ENCODE assay signal across 8 cellular contexts in genomic region chr14:105474478-105475268, GRCh38. TPM values are rescaled to one million over a fixed set of nuclear protein-coding genes. Genes with fewer than 3 reads are reported as not detected.
DNase-seq lines count a peak whose midpoint lies in the region; ATAC-seq and TF ChIP-seq lines count a peak whose summit lies in the region.

CRIP2 (plus strand) TSS chr14:105474821; CDS start chr14:105474863, 42 bp downstream.

- peak within 1 kb of the TSS; percentile 94 to 99 (median 98) for H3K4me3 ChIP-seq in esophagus muscularis mucosa
- H3K4me3 ChIP-seq in aorta (ENCODE audit: low read length in 2 of 2), result peak within 1 kb of the TSS; percentile 79 to 84

- peaks cover 3 to 31% (median 28%) of the 10 kb centered on the region in 4 donors for H3K36me3 ChIP-seq in esophagus muscularis mucosa
- H3K36me3 ChIP-seq in aorta (ENCODE audit: control insufficient read depth in 1 of 2, insufficient read depth in 2 of 2, low read length in 1 of 2), result no peaks in the 10 kb centered on the region

- H3K4me1 Mint-ChIP-seq in activated B cell treated with CpG ODN at 0.5 μM for 24 hours, result peaks cover 37% of the 10 kb centered on the region

- TF ChIP-seq EP300 in Ishikawa (IDR thresholded peaks at IDR 0.05; ENCODE audit: borderline replicate concordance) (no peak), esophagus muscularis mucosa (IDR thresholded peaks at IDR 0.05) (no peak)

- POLR2A ChIA-PET in activated B cell treated with CpG ODN at 0.5 μM for 24 hours (lab: Charles Lee), result interaction anchor here (0.9 kb wide), 1 partner anchor 15 kb away, joined by 3 read pairs; no protein-coding TSS in a partner anchor

- H3K27ac ChIP-seq in esophagus muscularis mucosa (replicated peaks in 1 of 4) (peak within 1 kb of the TSS; percentile 92 to 99 (median 94)), aorta (ENCODE audit: low read depth in 1 of 2, low read length in 2 of 2) (peak within 1 kb of the TSS; percentile 77 to 78)

- H3K27me3 Mint-ChIP-seq in activated B cell treated with CpG ODN at 0.5 μM for 24 hours, result peaks cover 3% of the 10 kb centered on the region

- H3K27ac Mint-ChIP-seq in activated B cell treated with CpG ODN at 0.5 μM for 24 hours, result no peak within 1 kb of the TSS

- intact Hi-C loops in activated B cell treated with CpG ODN at 0.5 μM for 24 hours (cut with micrococcal nuclease) (loop anchor here (5.0 kb wide), 1 partner anchor 57 kb away; the partner anchor contains the start of gene MTA1), esophagus muscularis mucosa (cut with DNase I) (no loop called here), aorta (cut with DNase I) (no loop called here)

- H3K9me3 Mint-ChIP-seq in activated B cell treated with CpG ODN at 0.5 μM for 24 hours, result no peaks in the 10 kb centered on the region

- CTCF ChIA-PET in activated B cell treated with CpG ODN at 0.5 μM for 24 hours (lab: Charles Lee), result no interaction called here

- no CpG with 5 or more reads among the region's 118 CpGs for WGBS in esophagus muscularis mucosa
- 1% methylated on average over 55 to 118 of the region's 118 CpGs for WGBS in aorta, 2 donors

- DNase-seq in EL, result peak; percentile 36
- peak; percentile 32 for DNase-seq in activated B cell treated with CpG ODN at 0.5 μM for 24 hours
- DNase-seq in esophagus muscularis mucosa (ENCODE audit: extremely low spot score), result no peak
- DNase-seq in myocyte (ENCODE audit: low read depth), result peak; percentile 77
- DNase-seq in aorta, result peak in 1 of 2 donors; percentile 68
- no peak for DNase-seq in SK-N-DZ (ENCODE audit: low spot score)
- no peak for DNase-seq in SW 1271 (lab: John Stamatoyannopoulos, UW)

- peaks cover 4% of the 10 kb centered on the region for H3K36me3 Mint-ChIP-seq in activated B cell treated with CpG ODN at 0.5 μM for 24 hours (ENCODE audit: low read depth)

- H3K9me3 ChIP-seq in esophagus muscularis mucosa, result no peaks in the 10 kb centered on the region
- H3K9me3 ChIP-seq in aorta (ENCODE audit: control insufficient read depth, low read length), result no peaks in the 10 kb centered on the region

- no peak for TF ChIP-seq RAD21 in Ishikawa (IDR thresholded peaks at IDR 0.05; ENCODE audit: low read depth)

- H3K4me1 ChIP-seq in esophagus muscularis mucosa, result peaks cover 68 to 94% (median 92%) of the 10 kb centered on the region in 4 donors
- no peaks in the 10 kb centered on the region for H3K4me1 ChIP-seq in aorta (ENCODE audit: control insufficient read depth in 1 of 2, insufficient read depth in 2 of 2, low read length in 2 of 2)

- ATAC-seq in activated B cell treated with CpG ODN at 0.5 μM for 24 hours (ENCODE audit: low read depth) (peak; percentile 38), aorta (ENCODE audit: low FRiP score) (peak; percentile 3)

- TF ChIP-seq CTCF in activated B cell treated with CpG ODN at 0.5 μM for 24 hours (IDR thresholded peaks at IDR 0.05) (no peak), esophagus muscularis mucosa (IDR thresholded peaks at IDR 0.05) (no peak)

- no peak for TF ChIP-seq POLR2A in esophagus muscularis mucosa (IDR thresholded peaks at IDR 0.05; ENCODE audit: low read depth)

- H3K27me3 ChIP-seq in esophagus muscularis mucosa (peaks cover 0 to 3% (median 0%) of the 10 kb centered on the region in 4 donors), aorta (ENCODE audit: control insufficient read depth in 1 of 2, insufficient read depth in 2 of 2, low read length in 1 of 2) (no peaks in the 10 kb centered on the region)

- H3K4me3 Mint-ChIP-seq in activated B cell treated with CpG ODN at 0.5 μM for 24 hours, result peak within 1 kb of the TSS; percentile 72

TF ChIP-seq in Ishikawa, 13 proteins besides CTCF, POLR2A, EP300 and RAD21:
- TF ChIP-seq MAX (IDR thresholded peaks at IDR 0.05), result no peak
- TF ChIP-seq EGR1 (IDR thresholded peaks at IDR 0.05), result peak; percentile 75
- no peak; the same call in 1 of the 2 replicates for TF ChIP-seq NFIC (IDR thresholded peaks at IDR 0.05)
- TF ChIP-seq USF1 (IDR thresholded peaks at IDR 0.05), result no peak
- TF ChIP-seq FOXM1 (IDR thresholded peaks at IDR 0.05; ENCODE audit: borderline replicate concordance, low read depth), result no peak
- no peak; the same call in 1 of the 2 replicates for TF ChIP-seq ZBTB7A (IDR thresholded peaks at IDR 0.05; ENCODE audit: low read depth)
- 0 out of 2 replicates have a peak, but pooled peaks have one; percentile 46 for TF ChIP-seq TAF1 (IDR thresholded peaks at IDR 0.05; ENCODE audit: low read depth)
- TF ChIP-seq REST (IDR thresholded peaks at IDR 0.05; ENCODE audit: low read depth), result 0 out of 2 replicates have a peak, but pooled peaks have one; percentile 7
- TF ChIP-seq TCF12 (IDR thresholded peaks at IDR 0.05; ENCODE audit: low read depth), result no peak

RNA-seq across cellular contexts. Expression of gene CRIP2, which starts in this region (rescaled TPM):
- 2.9 and 3.0 TPM in 2 replicates for total RNA-seq in activated B cell treated with CpG ODN at 0.5 μM for 24 hours
- 100 to 1,000 TPM; 283 to 578 (median 392) TPM for total RNA-seq in esophagus muscularis mucosa
- 586 and 856 TPM in 2 replicates for total RNA-seq in myocyte
- 418 TPM for polyA plus RNA-seq in myocyte (2012)
- total RNA-seq in aorta, result 100 to 1,000 TPM; 267 to 352 TPM
- 100 to 1,000 TPM; 432 to 698 TPM for polyA plus RNA-seq in aorta
- polyA plus RNA-seq in SK-N-DZ (2014; cell fraction: cytosol; rRNA removed), result 71.3 and 72.7 TPM in 2 replicates
- polyA plus RNA-seq in SK-N-DZ (2014; cell fraction: nucleus; rRNA removed), result 64.4 and 76.4 TPM in 2 replicates

Comparison
In these comparisons a context has a peak if more than half of its experiments do, and no peak if none do; other contexts are left out.
1. RNA of gene CRIP2 (total RNA-seq): 586 to 856 TPM in myocyte, 283 to 578 TPM in esophagus muscularis mucosa and 267 to 352 TPM in aorta; 2.9 to 3.0 TPM in activated B cell treated with CpG ODN at 0.5 μM for 24 hours; every median in the first group is over 10 times any median in the second.
2. DNase-seq: peak in EL (single experiment), activated B cell treated with CpG ODN at 0.5 μM for 24 hours (single experiment) and myocyte (single experiment); none in esophagus muscularis mucosa (single experiment), SK-N-DZ (single experiment) and SW 1271 (0 of 2).